ENCODE assay signal across 9 cellular contexts in the genomic region with DNA sequence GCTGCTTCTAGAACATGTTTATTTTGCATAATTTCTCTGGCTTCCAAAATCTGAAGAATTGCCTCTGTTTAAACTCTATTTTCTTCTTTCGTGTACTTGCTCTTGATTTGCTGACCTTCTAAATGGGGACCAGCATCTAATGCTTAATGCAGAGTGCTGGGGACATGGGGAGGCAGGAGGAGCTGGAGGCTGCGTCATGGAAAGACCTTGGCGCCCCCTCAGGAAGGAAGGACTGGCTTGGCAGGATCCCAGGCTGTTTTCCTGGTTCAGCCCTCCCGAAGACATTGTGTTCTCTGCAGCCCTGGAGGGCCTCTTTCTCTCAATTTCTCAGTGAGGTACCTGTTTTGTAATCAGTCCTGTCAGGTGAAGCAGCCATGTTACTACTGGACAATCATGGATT. TPM values are rescaled to one million over a fixed set of nuclear protein-coding genes. Genes with fewer than 3 reads are reported as not detected.
DNase-seq lines count a peak whose midpoint lies in the region; ATAC-seq and TF ChIP-seq lines count a peak whose summit lies in the region.
"Had no signal": no experiment of that assay in that cellular context is flagged by ENCODE, and none has a peak within 500 bp of the region (broad histone marks: within the 10 kb centered on the region; RNA-seq: fewer than 3 reads in every experiment).

No MANE protein-coding gene starts in this region.

- no peaks in the 10 kb centered on the region for H3K9me3 ChIP-seq in osteoblast (ENCODE audit: low read depth, low read length)

- intact Hi-C loops in Right ventricle myocardium superior (cut with DNase I) (loop anchor here (10.0 kb wide), 1 partner anchor 88 kb away; no protein-coding TSS in a partner anchor), sciatic nerve (cut with DNase I) (no loop called here)

- H3K4me3 ChIP-seq in H7 (ENCODE audit: insufficient read depth, low read depth, low read length) (no peak overlapping the region), osteoblast (ENCODE audit: insufficient read depth, low read length) (no peak overlapping the region)

- H3K79me2 ChIP-seq in osteoblast (ENCODE audit: insufficient read depth, low read length): no peaks in the 10 kb centered on the region

- H3K27me3 ChIP-seq in H7 (ENCODE audit: control insufficient read depth, insufficient read depth, low read length) (peaks cover 16% of the 10 kb centered on the region), osteoblast (ENCODE audit: insufficient read depth, low read length) (peaks cover 30% of the 10 kb centered on the region)

- H2AFZ ChIP-seq in osteoblast (ENCODE audit: low read length): no peak overlapping the region

- DNase-seq in H7: peak; percentile 75
- peak; percentile 80 for DNase-seq in Right ventricle myocardium superior
- DNase-seq in sciatic nerve (ENCODE audit: low spot score): peak; percentile 72
- no peak for DNase-seq in HCEC 1CT
- no peak for DNase-seq in G401 (ENCODE audit: low spot score)
- no peak for DNase-seq in osteoblast (ENCODE audit: insufficient read length, low spot score, missing footprints)
- DNase-seq in HUDEP-2 (lab: John Stamatoyannopoulos, UW; ENCODE audit: unreplicated experiment in 76 of 76): no peak
- DNase-seq: activated CD4-positive, CD25-positive, alpha-beta regulatory T cell treated with anti-CD3 and anti-CD28 coated beads, Interleukin-2, amount 50 U/mL, for 72 hours had no signal

- peak overlapping the region; percentile 44 for H3K27ac ChIP-seq in VCaP
- H3K27ac ChIP-seq in osteoblast (ENCODE audit: low read depth, low read length): no peak overlapping the region

- no peaks in the 10 kb centered on the region for H3K4me1 ChIP-seq in osteoblast (ENCODE audit: insufficient read depth, low read length)

- H4K20me1 ChIP-seq in osteoblast (ENCODE audit: insufficient read depth, low read length): no peaks in the 10 kb centered on the region

- no peak for TF ChIP-seq CTCF in VCaP (conservative IDR thresholded peaks at IDR 0.05)
- TF ChIP-seq CTCF in osteoblast (IDR thresholded peaks at IDR 0.05; ENCODE audit: extremely low read depth, low read depth, low read length): no peak

- ATAC-seq in Right ventricle myocardium superior (ENCODE audit: poor library complexity) (peak; percentile 80), sciatic nerve (peak; percentile 78)

- H3K36me3 ChIP-seq in H7 (replicated peaks; ENCODE audit: control insufficient read depth, insufficient read depth, low read length) (no peaks in the 10 kb centered on the region), osteoblast (ENCODE audit: insufficient read depth, low read length) (no peaks in the 10 kb centered on the region)

- no peak overlapping the region for H3K4me2 ChIP-seq in osteoblast (ENCODE audit: insufficient read depth, low read length)

- in situ Hi-C loops in G401 (cut with HindIII; ENCODE audit: low sequenced_read_pairs): no loop called here

RNA-seq across cellular contexts. Expression of a gene that starts 5.5 kb away (rescaled TPM):
- total RNA-seq in H7 (2014; rRNA removed; shearing (Covaris generic)): 6.3 and 14.9 TPM in 2 replicates
- total RNA-seq in Right ventricle myocardium superior (14.5 TPM), sciatic nerve (52.9 TPM), osteoblast (3.2 and 3.3 TPM in 2 replicates)
- not detected in 2 replicates for total RNA-seq in G401 (2014; rRNA removed; shearing (Covaris generic))

RNA-seq across cellular contexts. Expression of a gene that starts 45.7 kb away (rescaled TPM):
- total RNA-seq in H7 (2014; rRNA removed; shearing (Covaris generic)): 1.1 and 2.8 TPM in 2 replicates
- total RNA-seq in Right ventricle myocardium superior (0.27 TPM), sciatic nerve (50.1 TPM), osteoblast (1.1 and 1.8 TPM in 2 replicates)
- not detected in 2 replicates for total RNA-seq in G401 (2014; rRNA removed; shearing (Covaris generic))

Comparison
In these comparisons a context has a peak if more than half of its experiments do, and no peak if none do; other contexts are left out.
1. DNase-seq: peak in H7 (single experiment), Right ventricle myocardium superior (single experiment) and sciatic nerve (single experiment); none in HCEC 1CT (single experiment), G401 (single experiment), osteoblast (single experiment) and HUDEP-2 (0 of 76).
2. RNA of a gene that starts 45.7 kb away (total RNA-seq): 50.1 TPM in sciatic nerve (single experiment); 1.1 to 1.8 TPM in osteoblast, 1.1 to 2.8 TPM in H7, 0.27 TPM in Right ventricle myocardium superior (single experiment) and not detected in G401; every median in the first group is over 10 times any median in the second.